8 cellular contexts compared by ENCODE assay signal in genomic region chr1:32964461-32965250, GRCh38. TPM values are rescaled to one million over a fixed set of nuclear protein-coding genes. Genes with fewer than 3 reads are reported as not detected.
A peak's percentile ranks its signal among the peaks of the same experiment; 100 is the strongest.
DNase-seq lines count a peak whose midpoint lies in the region; ATAC-seq, FAIRE-seq and TF ChIP-seq lines count a peak whose summit lies in the region.

TSS of gene RNF19B (minus strand) at chr1:32964809. CDS start at chr1:32964685, 124 bp downstream.

- TF ChIP-seq POLR2A in GM12891 (IDR thresholded peaks at IDR 0.05; ENCODE audit: low read depth, low read length): peak; percentile 97
- TF ChIP-seq POLR2A in adrenal gland (IDR thresholded peaks at IDR 0.05): peak; percentile 98

- no peaks in the 10 kb centered on the region for H3K9me3 ChIP-seq in adrenal gland (replicated peaks in 1 of 3)
- H3K9me3 ChIP-seq in heart right ventricle: no peaks in the 10 kb centered on the region
- no peaks in the 10 kb centered on the region for H3K9me3 ChIP-seq in upper lobe of right lung

- peak; percentile 96 for FAIRE-seq in GM12891 (lab: Jason Lieb, UNC)

- H3K4me1 ChIP-seq in adrenal gland (replicated peaks in 1 of 2) (peaks cover 15 to 38% of the 10 kb centered on the region in 2 donors), heart right ventricle (peaks cover 0 to 43% (median 33%) of the 10 kb centered on the region in 9 donors), upper lobe of right lung (peaks cover 23% of the 10 kb centered on the region)

- H3K27ac ChIP-seq in adrenal gland (peak within 1 kb of the TSS; percentile 46 to 94 (median 92)), heart right ventricle (peak within 1 kb of the TSS; percentile 88 to 98 (median 94)), upper lobe of right lung (peak within 1 kb of the TSS; percentile 88)

- ATAC-seq in HG02840 (IDR thresholded peaks at IDR 0.05; ENCODE audit: low FRiP score, unreplicated experiment) (peak; percentile 77), heart right ventricle (peak; percentile 98 to 100 (median 99)), upper lobe of right lung (peak; percentile 98)

- intact Hi-C loops in adrenal gland (cut with DNase I) (no loop called here), heart right ventricle (cut with DNase I) (loop anchor here in 6 of 10 donors (2.0 to 5.0 kb wide), 6 partner anchors 24 to 73 kb away; partner anchors contain the start of gene AK2 (in 1 of the 6)), posterior vena cava (cut with DNase I) (no loop called here), upper lobe of right lung (cut with DNase I) (no loop called here)

- TF ChIP-seq CTCF in adrenal gland (IDR thresholded peaks at IDR 0.05): peak in 4 of 6 experiments; percentile 8 to 23 (median 14)
- TF ChIP-seq CTCF in heart right ventricle (IDR thresholded peaks at IDR 0.05): peak in 7 of 9 donors; percentile 14 to 39 (median 26)
- TF ChIP-seq CTCF in upper lobe of right lung (IDR thresholded peaks at IDR 0.05): no peak

- no peaks in the 10 kb centered on the region for H3K36me3 ChIP-seq in adrenal gland (replicated peaks in 1 of 2)
- no peaks in the 10 kb centered on the region for H3K36me3 ChIP-seq in heart right ventricle
- no peaks in the 10 kb centered on the region for H3K36me3 ChIP-seq in upper lobe of right lung

- H3K27me3 ChIP-seq in adrenal gland: no peaks in the 10 kb centered on the region
- no peaks in the 10 kb centered on the region for H3K27me3 ChIP-seq in heart right ventricle
- H3K27me3 ChIP-seq in upper lobe of right lung: no peaks in the 10 kb centered on the region

- 1 to 10% (median 2%) methylated on average over 3 to 83 of the region's 83 CpGs for WGBS in adrenal gland, 4 donors
- WGBS in heart right ventricle, 2 donors: 1 to 2% methylated on average over 60 to 83 of the region's 83 CpGs

- DNase-seq in GM12891 (ENCODE audit: insufficient read length, low spot score) (peak; percentile 95), NCI-H146 (lab: John Stamatoyannopoulos, UW) (peak; percentile 94), T-helper 1 cell (peak; percentile 90 to 96 (median 93)), adrenal gland (peak; percentile 95 to 98 (median 96)), heart right ventricle (peak; percentile 95), posterior vena cava (ENCODE audit: low spot score) (peak; percentile 99), upper lobe of right lung (peak; percentile 98)

- H3K4me3 ChIP-seq in adrenal gland (peak within 1 kb of the TSS; percentile 76 to 95 (median 90)), heart right ventricle (peak within 1 kb of the TSS; percentile 75 to 98 (median 94)), upper lobe of right lung (peak within 1 kb of the TSS; percentile 85)

TF ChIP-seq in GM12891, 5 proteins besides CTCF, POLR2A, EP300 and RAD21:
- no peak for TF ChIP-seq PAX5 (IDR thresholded peaks at IDR 0.05; ENCODE audit: insufficient read depth, low read length, severe bottlenecking)
- TF ChIP-seq POLR2AphosphoS5 (IDR thresholded peaks at IDR 0.05; ENCODE audit: low read depth, low read length): peak; percentile 98
- no peak for TF ChIP-seq SPI1 (IDR thresholded peaks at IDR 0.05; ENCODE audit: low read depth, low read length)
- TF ChIP-seq TAF1 (IDR thresholded peaks at IDR 0.05; ENCODE audit: low read depth, low read length): peak; percentile 67
- peak; percentile 71 for TF ChIP-seq POU2F2 (IDR thresholded peaks at IDR 0.05; ENCODE audit: low read depth, low read length)

RNA-seq across cellular contexts. Expression of gene RNF19B, which starts in this region (rescaled TPM):
- polyA plus RNA-seq in GM12891 (2012; ENCODE audit: low read depth, missing spikeins): 19.3 TPM
- 10 to 100 TPM; 16.9 to 36.5 (median 26.0) TPM for total RNA-seq in adrenal gland
- 10 to 100 TPM in 1 of 3 donors, 1 to 10 TPM in 2; 4.7 to 10.5 (median 6.7) TPM for polyA plus RNA-seq in adrenal gland
- total RNA-seq in heart right ventricle: 10 to 100 TPM; 10.2 to 36.9 (median 13.8) TPM
- polyA plus RNA-seq in heart right ventricle: 1 to 10 TPM; 1.1 to 7.0 TPM
- total RNA-seq in posterior vena cava: 100 to 1,000 TPM in 1 of 2 donors, 10 to 100 TPM in 1; 40.3 to 101 TPM
- total RNA-seq in upper lobe of right lung: 34.3 TPM

Comparison
In these comparisons a context has a peak if more than half of its experiments do, and no peak if none do; other contexts are left out.
1. Peak in every context shown above with its lines: DNase-seq, ATAC-seq, H3K4me3 ChIP-seq and H3K27ac ChIP-seq.
2. intact Hi-C loops: an anchor here in heart right ventricle (2.0 to 5.0 kb wide); none called in adrenal gland, posterior vena cava and upper lobe of right lung.